In genomic region chrX:129472116-129472515, GRCh38 we compare ENCODE assay signal across 19 cellular contexts. TPM values are rescaled to one million over a fixed set of nuclear protein-coding genes. Genes with fewer than 3 reads are reported as not detected.
DNase-seq lines count a peak whose midpoint lies in the region; ATAC-seq and TF ChIP-seq lines count a peak whose summit lies in the region.
"Had no signal": no experiment of that assay in that cellular context is flagged by ENCODE, and none has a peak within 500 bp of the region (broad histone marks: within the 10 kb centered on the region; RNA-seq: fewer than 3 reads in every experiment).

No MANE protein-coding gene starts in this region.

- DNase-seq in Daoy (ENCODE audit: low read depth) (peak; percentile 2), LHCN-M2 (ENCODE audit: low read depth) (peak; percentile 54), cardiac fibroblast (ENCODE audit: low read depth in 2 of 2) (peak; percentile 20 to 76), left colon (no peak), right cardiac atrium (no peak), NCI-H446 treated with DMSO at 0.1 percent for 48 hours (lab: John Stamatoyannopoulos, UW) (no peak), hypothalamus (lab: John Stamatoyannopoulos, UW) (no peak), NCI-H748 (lab: John Stamatoyannopoulos, UW; ENCODE audit: unreplicated experiment) (no peak)
- DNase-seq: activated CD8-positive, alpha-beta memory T cell treated with anti-CD3 and anti-CD28 coated beads, Interleukin-2, amount 10 ng/mL, durations not matched to agents 7 days and 5 days; activated effector memory CD4-positive, alpha-beta T cell treated with Interleukin-2 at 50 U/mL for 16 hours; amygdala; colonic mucosa; glutamatergic neuron; natural killer cell; NCI-H187; T1000 had no signal

- 91% methylated on average over 1 of the region's 1 CpG for WGBS in right cardiac atrium

- intact Hi-C loops in left colon (cut with DNase I, micrococcal nuclease) (no loop called here), right cardiac atrium (cut with DNase I) (no loop called here)

- no peaks in the 10 kb centered on the region for H3K27me3 ChIP-seq in right cardiac atrium (ENCODE audit: control insufficient read depth, insufficient read depth)
- H3K27me3 ChIP-seq: colonic mucosa, SJSA1 had no signal

- peak; percentile 78 for ATAC-seq in left colon
- ATAC-seq in right cardiac atrium: no peak
- ATAC-seq: activated CD8-positive, alpha-beta memory T cell treated with anti-CD3 and anti-CD28 coated beads, Interleukin-2, amount 10 ng/mL, durations not matched to agents 7 days and 5 days; GM23338; natural killer cell had no signal

- no peaks in the 10 kb centered on the region for H3K4me1 ChIP-seq in right cardiac atrium (ENCODE audit: control insufficient read depth, insufficient read depth, low read length)
- H3K4me1 ChIP-seq: BLaER1, colonic mucosa, SJSA1 had no signal

- H3K4me3 ChIP-seq in cardiac fibroblast (replicated peaks in 1 of 2; ENCODE audit: low read depth in 2 of 2, low read length in 2 of 2): no peak overlapping the region
- no peak overlapping the region for H3K4me3 ChIP-seq in right cardiac atrium (ENCODE audit: low read length)
- H3K4me3 ChIP-seq: BLaER1, colonic mucosa, GM23338, SJSA1 had no signal

- TF ChIP-seq CTCF in cardiac fibroblast (IDR thresholded peaks at IDR 0.05; ENCODE audit: low read depth, low read length): no peak

- H3K9me3 ChIP-seq in right cardiac atrium (ENCODE audit: control insufficient read depth, low read length): no peaks in the 10 kb centered on the region
- H3K9me3 ChIP-seq: BLaER1, colonic mucosa, SJSA1 had no signal

- no peak overlapping the region for H3K27ac ChIP-seq in right cardiac atrium (ENCODE audit: low read length)
- H3K27ac ChIP-seq: BLaER1, colonic mucosa, SJSA1 had no signal

RNA-seq across cellular contexts. Expression of gene SMARCA1, which starts 51.2 kb away (rescaled TPM):
- 25.1 and 26.6 TPM in 2 replicates for total RNA-seq in Daoy (2014; rRNA removed; shearing (Covaris generic))
- 38.0 and 42.6 TPM in 2 replicates for total RNA-seq in LHCN-M2 (2014; rRNA removed)
- 24.6 TPM for polyA plus RNA-seq in LHCN-M2 (2012)
- total RNA-seq in left colon: 1 to 10 TPM; 2.8 to 7.0 TPM
- 10 to 100 TPM; 35.6 to 41.5 (median 39.6) TPM for total RNA-seq in right cardiac atrium
- 20.0 TPM for polyA plus RNA-seq in right cardiac atrium
- total RNA-seq: activated CD8-positive, alpha-beta memory T cell treated with anti-CD3 and anti-CD28 coated beads, Interleukin-2, amount 10 ng/mL, durations not matched to agents 7 days and 5 days had no signal

Comparison
In these comparisons a context has a peak if more than half of its experiments do, and no peak if none do; other contexts are left out.
1. DNase-seq: peak in Daoy (single experiment), LHCN-M2 (single experiment) and cardiac fibroblast (2 of 2); none in left colon (0 of 2), right cardiac atrium (0 of 3), NCI-H446 treated with DMSO at 0.1 percent for 48 hours (single experiment), hypothalamus (0 of 51) and NCI-H748 (single experiment).